ENCODE assay signal across 17 cellular contexts in genomic region chr5:111234125-111234524, GRCh38. TPM values are rescaled to one million over a fixed set of nuclear protein-coding genes. Genes with fewer than 3 reads are reported as not detected.
DNase-seq lines count a peak whose midpoint lies in the region; ATAC-seq lines count a peak whose summit lies in the region.
"Had no signal": no experiment of that assay in that cellular context is flagged by ENCODE, and none has a peak within 500 bp of the region (broad histone marks: within the 10 kb centered on the region; RNA-seq: fewer than 3 reads in every experiment).

No MANE protein-coding gene starts in this region.

- H3K9me3 Mint-ChIP-seq in activated CD8-positive, alpha-beta memory T cell treated with anti-CD3 and anti-CD28 coated beads, Interleukin-2, amount 10 ng/mL, durations not matched to agents 7 days and 5 days (ENCODE audit: low read depth): no peaks in the 10 kb centered on the region
- H3K9me3 Mint-ChIP-seq in effector memory CD8-positive, alpha-beta T cell: no peaks in the 10 kb centered on the region
- H3K9me3 Mint-ChIP-seq: H9, WTC11 had no signal

- peaks cover 18% of the 10 kb centered on the region for H3K36me3 Mint-ChIP-seq in activated CD8-positive, alpha-beta memory T cell treated with anti-CD3 and anti-CD28 coated beads, Interleukin-2, amount 10 ng/mL, durations not matched to agents 7 days and 5 days
- peaks cover 6% of the 10 kb centered on the region for H3K36me3 Mint-ChIP-seq in effector memory CD8-positive, alpha-beta T cell (ENCODE audit: insufficient read depth)
- H3K36me3 Mint-ChIP-seq: WTC11 had no signal

- CTCF ChIA-PET in activated CD8-positive, alpha-beta memory T cell treated with anti-CD3 and anti-CD28 coated beads, Interleukin-2, amount 10 ng/mL, durations not matched to agents 7 days and 5 days (lab: Charles Lee): interaction anchor here (7.8 kb wide), 1 partner anchor 9 kb away, joined by 65 read pairs; the partner anchor contains the start of gene CAMK4

- ATAC-seq in activated CD8-positive, alpha-beta memory T cell treated with anti-CD3 and anti-CD28 coated beads, Interleukin-2, amount 10 ng/mL, durations not matched to agents 7 days and 5 days: peak; percentile 14
- ATAC-seq in GM21786 (IDR thresholded peaks at IDR 0.05; ENCODE audit: unreplicated experiment) (peak; percentile 27), GM19452 (IDR thresholded peaks at IDR 0.05; ENCODE audit: unreplicated experiment) (no peak), left lobe of liver (no peak)
- ATAC-seq in effector memory CD8-positive, alpha-beta T cell (replicated peaks): peak; percentile 9
- ATAC-seq: gastroesophageal sphincter, SK-N-SH treated with all-trans-retinoic acid at 6 μM for 48 hours, WTC11 had no signal

- H3K4me3 Mint-ChIP-seq in activated CD8-positive, alpha-beta memory T cell treated with anti-CD3 and anti-CD28 coated beads, Interleukin-2, amount 10 ng/mL, durations not matched to agents 7 days and 5 days: peak overlapping the region; percentile 58
- peak overlapping the region; percentile 45 to 57 for H3K4me3 Mint-ChIP-seq in effector memory CD8-positive, alpha-beta T cell
- H3K4me3 Mint-ChIP-seq: H9, WTC11 had no signal

- H3K4me1 Mint-ChIP-seq in activated CD8-positive, alpha-beta memory T cell treated with anti-CD3 and anti-CD28 coated beads, Interleukin-2, amount 10 ng/mL, durations not matched to agents 7 days and 5 days: peaks cover 89% of the 10 kb centered on the region
- H3K4me1 Mint-ChIP-seq in effector memory CD8-positive, alpha-beta T cell (ENCODE audit: low read depth in 2 of 2): peaks cover 61 to 82% of the 10 kb centered on the region in 2 donors
- H3K4me1 Mint-ChIP-seq: H9 had no signal

- DNase-seq in activated CD8-positive, alpha-beta memory T cell treated with anti-CD3 and anti-CD28 coated beads, Interleukin-2, amount 10 ng/mL, durations not matched to agents 7 days and 5 days: no peak
- no peak for DNase-seq in activated CD8-positive, alpha-beta memory T cell treated with anti-CD3 and anti-CD28 coated beads, Interleukin-2, amount 50 U/mL, for 48 hours
- DNase-seq in NCI-H526 treated with DMSO at 0.1 percent for 48 hours (lab: John Stamatoyannopoulos, UW): peak; percentile 55
- DNase-seq in effector memory CD8-positive, alpha-beta T cell: no peak
- DNase-seq in NAMALWA (ENCODE audit: low spot score): no peak
- DNase-seq in left lobe of liver (ENCODE audit: low spot score): no peak
- DNase-seq: activated effector memory CD4-positive, alpha-beta T cell treated with Interleukin-2 at 50 U/mL for 16 hours; H9; Kasumi-1; NCI-H2081 treated with DMSO at 0.1 percent for 48 hours; NK-92 treated with Interleukin-12 subunit alpha and Interleukin-12 subunit beta, amount 100 ng/mL, for 24 hours; stimulated activated CD4-positive, alpha-beta T cell treated with anti-CD3 and anti-CD28 coated beads, Interleukin-15, amount 100 ng/mL, for 24 hours had no signal

- peak overlapping the region; percentile 96 for H3K27ac Mint-ChIP-seq in activated CD8-positive, alpha-beta memory T cell treated with anti-CD3 and anti-CD28 coated beads, Interleukin-2, amount 10 ng/mL, durations not matched to agents 7 days and 5 days
- peak overlapping the region; percentile 59 to 63 for H3K27ac Mint-ChIP-seq in effector memory CD8-positive, alpha-beta T cell
- H3K27ac Mint-ChIP-seq: H9, WTC11 had no signal

- H3K27me3 Mint-ChIP-seq in activated CD8-positive, alpha-beta memory T cell treated with anti-CD3 and anti-CD28 coated beads, Interleukin-2, amount 10 ng/mL, durations not matched to agents 7 days and 5 days: no peaks in the 10 kb centered on the region
- no peaks in the 10 kb centered on the region for H3K27me3 Mint-ChIP-seq in effector memory CD8-positive, alpha-beta T cell

RNA-seq across cellular contexts. Expression of gene CAMK4, which starts 9.9 kb away (rescaled TPM):
- total RNA-seq in activated CD8-positive, alpha-beta memory T cell treated with anti-CD3 and anti-CD28 coated beads, Interleukin-2, amount 10 ng/mL, durations not matched to agents 7 days and 5 days: 10 to 100 TPM; 77.4 to 91.1 TPM
- total RNA-seq in left lobe of liver: 2.7 TPM

Comparison
In these comparisons a context has a peak if more than half of its experiments do, and no peak if none do; other contexts are left out.
1. ATAC-seq: peak in activated CD8-positive, alpha-beta memory T cell treated with anti-CD3 and anti-CD28 coated beads, Interleukin-2, amount 10 ng/mL, durations not matched to agents 7 days and 5 days (single experiment), GM21786 (single experiment) and effector memory CD8-positive, alpha-beta T cell (single experiment); none in GM19452 (single experiment) and left lobe of liver (single experiment).
2. RNA of gene CAMK4, which starts 9.9 kb away (total RNA-seq): 77.4 to 91.1 TPM in activated CD8-positive, alpha-beta memory T cell treated with anti-CD3 and anti-CD28 coated beads, Interleukin-2, amount 10 ng/mL, durations not matched to agents 7 days and 5 days; 2.7 TPM in left lobe of liver (single experiment); every median in the first group is over 10 times any median in the second.